ENCODE assay signal across 2 cellular contexts in genomic region chr7:66013938-66014337, GRCh38.
TF ChIP-seq lines count a peak whose summit lies in the region.

No MANE protein-coding gene starts in this region.

TF ChIP-seq in Ishikawa, 13 proteins besides CTCF, POLR2A, EP300 and RAD21 (continued from another document):
- TF ChIP-seq REST (IDR thresholded peaks at IDR 0.05; ENCODE audit: low read depth) (no peak), TEAD4 (IDR thresholded peaks at IDR 0.05) (no peak), CREB1 (IDR thresholded peaks at IDR 0.05; ENCODE audit: low read depth) (no peak), NFIC (IDR thresholded peaks at IDR 0.05) (no peak), CEBPB (IDR thresholded peaks at IDR 0.05) (no peak), FOXM1 (IDR thresholded peaks at IDR 0.05; ENCODE audit: borderline replicate concordance, low read depth) (no peak)

TF ChIP-seq in HepG2, 621 proteins besides CTCF, POLR2A, EP300 and RAD21 (continued from another document and continues in another):
- TF ChIP-seq, protein P1, sequence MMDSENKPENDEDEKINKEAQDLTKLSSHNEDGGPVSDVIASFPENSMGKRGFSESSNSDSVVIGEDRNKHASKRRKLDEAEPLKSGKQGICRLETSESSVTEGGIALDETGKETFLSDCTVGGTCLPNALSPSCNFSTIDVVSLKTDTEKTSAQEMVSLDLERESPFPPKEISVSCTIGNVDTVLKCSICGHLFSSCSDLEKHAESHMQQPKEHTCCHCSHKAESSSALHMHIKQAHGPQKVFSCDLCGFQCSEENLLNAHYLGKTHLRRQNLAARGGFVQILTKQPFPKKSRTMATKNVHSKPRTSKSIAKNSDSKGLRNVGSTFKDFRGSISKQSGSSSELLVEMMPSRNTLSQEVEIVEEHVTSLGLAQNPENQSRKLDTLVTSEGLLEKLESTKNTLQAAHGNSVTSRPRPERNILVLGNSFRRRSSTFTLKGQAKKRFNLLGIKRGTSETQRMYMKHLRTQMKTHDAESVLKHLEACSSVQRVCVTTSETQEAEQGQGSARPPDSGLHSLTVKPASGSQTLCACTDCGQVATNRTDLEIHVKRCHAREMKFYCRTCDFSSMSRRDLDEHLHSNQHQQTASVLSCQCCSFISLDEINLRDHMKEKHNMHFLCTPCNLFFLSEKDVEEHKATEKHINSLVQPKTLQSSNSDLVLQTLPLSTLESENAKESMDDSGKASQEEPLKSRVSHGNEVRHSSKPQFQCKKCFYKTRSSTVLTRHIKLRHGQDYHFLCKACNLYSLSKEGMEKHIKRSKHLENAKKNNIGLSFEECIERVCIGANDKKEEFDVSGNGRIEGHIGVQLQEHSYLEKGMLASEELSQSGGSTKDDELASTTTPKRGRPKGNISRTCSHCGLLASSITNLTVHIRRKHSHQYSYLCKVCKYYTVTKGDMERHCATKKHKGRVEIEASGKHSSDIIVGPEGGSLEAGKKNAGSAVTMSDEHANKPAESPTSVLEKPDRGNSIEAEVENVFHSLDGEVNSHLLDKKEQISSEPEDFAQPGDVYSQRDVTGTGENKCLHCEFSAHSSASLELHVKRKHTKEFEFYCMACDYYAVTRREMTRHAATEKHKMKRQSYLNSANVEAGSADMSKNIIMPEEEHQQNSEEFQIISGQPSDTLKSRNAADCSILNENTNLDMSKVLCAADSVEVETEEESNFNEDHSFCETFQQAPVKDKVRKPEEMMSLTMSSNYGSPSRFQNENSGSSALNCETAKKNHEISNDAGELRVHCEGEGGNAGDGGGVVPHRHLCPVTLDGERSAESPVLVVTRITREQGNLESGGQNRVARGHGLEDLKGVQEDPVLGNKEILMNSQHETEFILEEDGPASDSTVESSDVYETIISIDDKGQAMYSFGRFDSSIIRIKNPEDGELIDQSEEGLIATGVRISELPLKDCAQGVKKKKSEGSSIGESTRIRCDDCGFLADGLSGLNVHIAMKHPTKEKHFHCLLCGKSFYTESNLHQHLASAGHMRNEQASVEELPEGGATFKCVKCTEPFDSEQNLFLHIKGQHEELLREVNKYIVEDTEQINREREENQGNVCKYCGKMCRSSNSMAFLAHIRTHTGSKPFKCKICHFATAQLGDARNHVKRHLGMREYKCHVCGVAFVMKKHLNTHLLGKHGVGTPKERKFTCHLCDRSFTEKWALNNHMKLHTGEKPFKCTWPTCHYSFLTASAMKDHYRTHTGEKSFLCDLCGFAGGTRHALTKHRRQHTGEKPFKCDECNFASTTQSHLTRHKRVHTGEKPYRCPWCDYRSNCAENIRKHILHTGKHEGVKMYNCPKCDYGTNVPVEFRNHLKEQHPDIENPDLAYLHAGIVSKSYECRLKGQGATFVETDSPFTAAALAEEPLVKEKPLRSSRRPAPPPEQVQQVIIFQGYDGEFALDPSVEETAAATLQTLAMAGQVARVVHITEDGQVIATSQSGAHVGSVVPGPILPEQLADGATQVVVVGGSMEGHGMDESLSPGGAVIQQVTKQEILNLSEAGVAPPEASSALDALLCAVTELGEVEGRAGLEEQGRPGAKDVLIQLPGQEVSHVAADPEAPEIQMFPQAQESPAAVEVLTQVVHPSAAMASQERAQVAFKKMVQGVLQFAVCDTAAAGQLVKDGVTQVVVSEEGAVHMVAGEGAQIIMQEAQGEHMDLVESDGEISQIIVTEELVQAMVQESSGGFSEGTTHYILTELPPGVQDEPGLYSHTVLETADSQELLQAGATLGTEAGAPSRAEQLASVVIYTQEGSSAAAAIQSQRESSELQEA (CRISPR knock-in tag; IDR thresholded peaks at IDR 0.05; ENCODE audit: not compliant biosample characterization): no peak
- no peak for TF ChIP-seq ZNF256 (CRISPR knock-in tag; conservative IDR thresholded peaks at IDR 0.05)
- TF ChIP-seq SALL1 (CRISPR knock-in tag; IDR thresholded peaks at IDR 0.05): peak; percentile 49; the same call in 1 of the 2 replicates
- TF ChIP-seq, protein P2, sequence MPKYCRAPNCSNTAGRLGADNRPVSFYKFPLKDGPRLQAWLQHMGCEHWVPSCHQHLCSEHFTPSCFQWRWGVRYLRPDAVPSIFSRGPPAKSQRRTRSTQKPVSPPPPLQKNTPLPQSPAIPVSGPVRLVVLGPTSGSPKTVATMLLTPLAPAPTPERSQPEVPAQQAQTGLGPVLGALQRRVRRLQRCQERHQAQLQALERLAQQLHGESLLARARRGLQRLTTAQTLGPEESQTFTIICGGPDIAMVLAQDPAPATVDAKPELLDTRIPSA (CRISPR knock-in tag; IDR thresholded peaks at IDR 0.05; ENCODE audit: borderline replicate concordance): no peak
- TF ChIP-seq ZC3H4 (CRISPR knock-in tag; IDR thresholded peaks at IDR 0.05; ENCODE audit: borderline replicate concordance): no peak
- TF ChIP-seq GATAD2A (CRISPR knock-in tag; IDR thresholded peaks at IDR 0.05): peak; percentile 29; the same call in 1 of the 2 replicates
- TF ChIP-seq KIAA2018 (CRISPR knock-in tag; IDR thresholded peaks at IDR 0.05; ENCODE audit: borderline replicate concordance): no peak
- TF ChIP-seq GZF1 (CRISPR knock-in tag; IDR thresholded peaks at IDR 0.05): no peak
- no peak for TF ChIP-seq RFX1 (IDR thresholded peaks at IDR 0.05)
- TF ChIP-seq ETS1 (CRISPR knock-in tag; IDR thresholded peaks at IDR 0.05): no peak
- TF ChIP-seq AHR (CRISPR knock-in tag; IDR thresholded peaks at IDR 0.05): no peak
- 0 out of 2 replicates have a peak, but pooled peaks have one; percentile 35 for TF ChIP-seq ERF (CRISPR knock-in tag; IDR thresholded peaks at IDR 0.05)
- no peak for TF ChIP-seq PRPF4 (IDR thresholded peaks at IDR 0.05; ENCODE audit: low read depth, low read length, poor library complexity, severe bottlenecking)
- no peak for TF ChIP-seq JUND (CRISPR knock-in tag; IDR thresholded peaks at IDR 0.05)
- TF ChIP-seq TEAD2 (CRISPR knock-in tag; IDR thresholded peaks at IDR 0.05): no peak
- peak; percentile 24; the same call in 1 of the 2 replicates for TF ChIP-seq ZNF788 (CRISPR knock-in tag; IDR thresholded peaks at IDR 0.05; ENCODE audit: borderline replicate concordance)
- no peak for TF ChIP-seq SATB2 (CRISPR knock-in tag; IDR thresholded peaks at IDR 0.05)
- no peak for TF ChIP-seq ZSCAN22 (CRISPR knock-in tag; IDR thresholded peaks at IDR 0.05)
- no peak for TF ChIP-seq ZNF12 (CRISPR knock-in tag; IDR thresholded peaks at IDR 0.05)
- no peak for TF ChIP-seq POLR2AphosphoS2 (IDR thresholded peaks at IDR 0.05; ENCODE audit: low read depth, low read length)
- no peak for TF ChIP-seq ZBTB49 (CRISPR knock-in tag; IDR thresholded peaks at IDR 0.05; ENCODE audit: borderline replicate concordance)
- no peak for TF ChIP-seq ZNF232 (CRISPR knock-in tag; IDR thresholded peaks at IDR 0.05; ENCODE audit: borderline replicate concordance)
- TF ChIP-seq JDP2 (CRISPR knock-in tag; IDR thresholded peaks at IDR 0.05; ENCODE audit: borderline replicate concordance): no peak
- TF ChIP-seq STAT6 (CRISPR knock-in tag; IDR thresholded peaks at IDR 0.05; ENCODE audit: borderline replicate concordance): no peak
- no peak for TF ChIP-seq NR2F2 (IDR thresholded peaks at IDR 0.05; ENCODE audit: borderline replicate concordance, low read depth)
- no peak for TF ChIP-seq USF2 (IDR thresholded peaks at IDR 0.05; ENCODE audit: low read depth, low read length)
- peak; percentile 48; the same call in 1 of the 2 replicates for TF ChIP-seq USF2 (CRISPR knock-in tag; IDR thresholded peaks at IDR 0.05; ENCODE audit: borderline replicate concordance)
